Comparison of ENCODE assay signal across 1 cellular context in genomic region chr7:101386558-101387199, GRCh38.
TF ChIP-seq lines count a peak whose summit lies in the region.

No MANE protein-coding gene starts in this region.

TF ChIP-seq in HEK293, 187 proteins besides CTCF, POLR2A, EP300 and RAD21 (continued from another document):
- TF ChIP-seq, protein P1, sequence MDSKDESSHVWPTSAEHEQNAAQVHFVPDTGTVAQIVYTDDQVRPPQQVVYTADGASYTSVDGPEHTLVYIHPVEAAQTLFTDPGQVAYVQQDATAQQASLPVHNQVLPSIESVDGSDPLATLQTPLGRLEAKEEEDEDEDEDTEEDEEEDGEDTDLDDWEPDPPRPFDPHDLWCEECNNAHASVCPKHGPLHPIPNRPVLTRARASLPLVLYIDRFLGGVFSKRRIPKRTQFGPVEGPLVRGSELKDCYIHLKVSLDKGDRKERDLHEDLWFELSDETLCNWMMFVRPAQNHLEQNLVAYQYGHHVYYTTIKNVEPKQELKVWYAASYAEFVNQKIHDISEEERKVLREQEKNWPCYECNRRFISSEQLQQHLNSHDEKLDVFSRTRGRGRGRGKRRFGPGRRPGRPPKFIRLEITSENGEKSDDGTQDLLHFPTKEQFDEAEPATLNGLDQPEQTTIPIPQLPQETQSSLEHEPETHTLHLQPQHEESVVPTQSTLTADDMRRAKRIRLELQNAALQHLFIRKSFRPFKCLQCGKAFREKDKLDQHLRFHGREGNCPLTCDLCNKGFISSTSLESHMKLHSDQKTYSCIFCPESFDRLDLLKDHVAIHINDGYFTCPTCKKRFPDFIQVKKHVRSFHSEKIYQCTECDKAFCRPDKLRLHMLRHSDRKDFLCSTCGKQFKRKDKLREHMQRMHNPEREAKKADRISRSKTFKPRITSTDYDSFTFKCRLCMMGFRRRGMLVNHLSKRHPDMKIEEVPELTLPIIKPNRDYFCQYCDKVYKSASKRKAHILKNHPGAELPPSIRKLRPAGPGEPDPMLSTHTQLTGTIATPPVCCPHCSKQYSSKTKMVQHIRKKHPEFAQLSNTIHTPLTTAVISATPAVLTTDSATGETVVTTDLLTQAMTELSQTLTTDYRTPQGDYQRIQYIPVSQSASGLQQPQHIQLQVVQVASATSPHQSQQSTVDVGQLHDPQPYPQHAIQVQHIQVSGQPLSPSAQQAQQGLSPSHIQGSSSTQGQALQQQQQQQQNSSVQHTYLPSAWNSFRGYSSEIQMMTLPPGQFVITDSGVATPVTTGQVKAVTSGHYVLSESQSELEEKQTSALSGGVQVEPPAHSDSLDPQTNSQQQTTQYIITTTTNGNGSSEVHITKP (tag by site-specific recombination; IDR thresholded peaks at IDR 0.05), result peak; percentile 72
- TF ChIP-seq MZF1 (tag by site-specific recombination; IDR thresholded peaks at IDR 0.05; ENCODE audit: borderline replicate concordance), result no peak
- TF ChIP-seq SCRT2 (tag by site-specific recombination; IDR thresholded peaks at IDR 0.05), result no peak
- TF ChIP-seq GLIS2 (tag by site-specific recombination; IDR thresholded peaks at IDR 0.05), result peak; percentile 81
- TF ChIP-seq ZNF549 (tag by site-specific recombination; IDR thresholded peaks at IDR 0.05), result no peak
- TF ChIP-seq ZNF654 (tag by site-specific recombination; IDR thresholded peaks at IDR 0.05; ENCODE audit: low read depth), result no peak
- no peak for TF ChIP-seq ZBTB26 (tag by site-specific recombination; optimal IDR thresholded peaks at IDR 0.05)
- no peak for TF ChIP-seq ZNF311 (tag by site-specific recombination; IDR thresholded peaks at IDR 0.05; ENCODE audit: borderline replicate concordance)
- TF ChIP-seq KLF8 (tag by site-specific recombination; IDR thresholded peaks at IDR 0.05), result no peak
- peak; percentile 61; the same call in 1 of the 2 replicates for TF ChIP-seq KLF1 (tag by site-specific recombination; IDR thresholded peaks at IDR 0.05)
- 0 out of 2 replicates have a peak, but pooled peaks have one; percentile 14 for TF ChIP-seq SP3 (tag by site-specific recombination; IDR thresholded peaks at IDR 0.05)
- TF ChIP-seq EGR2 (tag by site-specific recombination; IDR thresholded peaks at IDR 0.05; ENCODE audit: low read depth), result peak; percentile 95
- TF ChIP-seq ZNF521 (tag by site-specific recombination; IDR thresholded peaks at IDR 0.05), result no peak
- TF ChIP-seq ZNF398 (tag by site-specific recombination; IDR thresholded peaks at IDR 0.05), result 0 out of 2 replicates have a peak, but pooled peaks have one; percentile 21
- TF ChIP-seq HOXC10 (CRISPR knock-in tag; IDR thresholded peaks at IDR 0.05), result no peak
- no peak for TF ChIP-seq ZNF830 (tag by site-specific recombination; IDR thresholded peaks at IDR 0.05; ENCODE audit: low read depth)
- TF ChIP-seq ZFP3 (tag by site-specific recombination; IDR thresholded peaks at IDR 0.05; ENCODE audit: low read depth), result no peak
- 0 out of 2 replicates have a peak, but pooled peaks have one; percentile 51 for TF ChIP-seq ZEB2 (tag by site-specific recombination; IDR thresholded peaks at IDR 0.05)
- TF ChIP-seq HOXA7 (CRISPR knock-in tag; IDR thresholded peaks at IDR 0.05; ENCODE audit: borderline replicate concordance), result no peak
- no peak for TF ChIP-seq ZNF214 (tag by site-specific recombination; IDR thresholded peaks at IDR 0.05; ENCODE audit: borderline replicate concordance)
- TF ChIP-seq GLI4 (tag by site-specific recombination; IDR thresholded peaks at IDR 0.05), result no peak
- TF ChIP-seq ZNF658 (tag by site-specific recombination; IDR thresholded peaks at IDR 0.05), result no peak
- TF ChIP-seq KLF10 (tag by site-specific recombination; IDR thresholded peaks at IDR 0.05), result no peak
- TF ChIP-seq WT1 (tag by site-specific recombination; IDR thresholded peaks at IDR 0.05), result no peak
- TF ChIP-seq YY2 (tag by site-specific recombination; IDR thresholded peaks at IDR 0.05), result no peak
- TF ChIP-seq KLF7 (tag by site-specific recombination; IDR thresholded peaks at IDR 0.05; ENCODE audit: borderline replicate concordance), result no peak
- TF ChIP-seq BCL11A (tag by site-specific recombination; IDR thresholded peaks at IDR 0.05; ENCODE audit: low read depth), result no peak
- no peak for TF ChIP-seq INSM2 (tag by site-specific recombination; IDR thresholded peaks at IDR 0.05)
- no peak for TF ChIP-seq ZNF155 (tag by site-specific recombination; IDR thresholded peaks at IDR 0.05)
- no peak for TF ChIP-seq GFI1B (tag by site-specific recombination; IDR thresholded peaks at IDR 0.05)
- TF ChIP-seq ZNF37A (tag by site-specific recombination; IDR thresholded peaks at IDR 0.05), result 0 out of 2 replicates have a peak, but pooled peaks have one; percentile 62
- TF ChIP-seq ZNF530 (tag by site-specific recombination; IDR thresholded peaks at IDR 0.05; ENCODE audit: low read depth), result no peak
- no peak for TF ChIP-seq ZNF133 (tag by site-specific recombination; IDR thresholded peaks at IDR 0.05)
- TF ChIP-seq ZIC2 (tag by site-specific recombination; IDR thresholded peaks at IDR 0.05), result peak; percentile 96
- TF ChIP-seq ZNF514 (tag by site-specific recombination; IDR thresholded peaks at IDR 0.05), result no peak
- TF ChIP-seq ZNF114 (tag by site-specific recombination; IDR thresholded peaks at IDR 0.05), result no peak
- no peak for TF ChIP-seq ZNF121 (tag by site-specific recombination; IDR thresholded peaks at IDR 0.05)
- no peak for TF ChIP-seq PRDM1 (tag by site-specific recombination; IDR thresholded peaks at IDR 0.05)
- TF ChIP-seq, protein P2, sequence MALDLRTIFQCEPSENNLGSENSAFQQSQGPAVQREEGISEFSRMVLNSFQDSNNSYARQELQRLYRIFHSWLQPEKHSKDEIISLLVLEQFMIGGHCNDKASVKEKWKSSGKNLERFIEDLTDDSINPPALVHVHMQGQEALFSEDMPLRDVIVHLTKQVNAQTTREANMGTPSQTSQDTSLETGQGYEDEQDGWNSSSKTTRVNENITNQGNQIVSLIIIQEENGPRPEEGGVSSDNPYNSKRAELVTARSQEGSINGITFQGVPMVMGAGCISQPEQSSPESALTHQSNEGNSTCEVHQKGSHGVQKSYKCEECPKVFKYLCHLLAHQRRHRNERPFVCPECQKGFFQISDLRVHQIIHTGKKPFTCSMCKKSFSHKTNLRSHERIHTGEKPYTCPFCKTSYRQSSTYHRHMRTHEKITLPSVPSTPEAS (tag by site-specific recombination; IDR thresholded peaks at IDR 0.05), result no peak
- TF ChIP-seq SP2 (tag by site-specific recombination; IDR thresholded peaks at IDR 0.05), result 0 out of 2 replicates have a peak, but pooled peaks have one; percentile 8
- TF ChIP-seq BCL11B (tag by site-specific recombination; IDR thresholded peaks at IDR 0.05; ENCODE audit: low read depth), result no peak
- no peak for TF ChIP-seq ZNF16 (tag by site-specific recombination; IDR thresholded peaks at IDR 0.05; ENCODE audit: low read depth)
- TF ChIP-seq ZFHX2 (tag by site-specific recombination; conservative IDR thresholded peaks at IDR 0.05), result peak; percentile 95
- TF ChIP-seq ZNF239 (tag by site-specific recombination; IDR thresholded peaks at IDR 0.05), result no peak
- no peak; the same call in 1 of the 2 replicates for TF ChIP-seq ZBTB20 (tag by site-specific recombination; IDR thresholded peaks at IDR 0.05)
- no peak for TF ChIP-seq ZNF621 (tag by site-specific recombination; IDR thresholded peaks at IDR 0.05)
- TF ChIP-seq MEIS1 (CRISPR knock-in tag; IDR thresholded peaks at IDR 0.05; ENCODE audit: borderline replicate concordance), result no peak
- TF ChIP-seq FEZF1 (tag by site-specific recombination; IDR thresholded peaks at IDR 0.05), result no peak
- no peak for TF ChIP-seq ZNF366 (tag by site-specific recombination; conservative IDR thresholded peaks at IDR 0.05)
- TF ChIP-seq ZNF600 (tag by site-specific recombination; IDR thresholded peaks at IDR 0.05), result peak; percentile 84
- TF ChIP-seq ZNF292 (tag by site-specific recombination; IDR thresholded peaks at IDR 0.05; ENCODE audit: borderline replicate concordance, low read depth), result no peak
- no peak for TF ChIP-seq ZBTB1 (tag by site-specific recombination; IDR thresholded peaks at IDR 0.05)
- no peak for TF ChIP-seq ZNF548 (tag by site-specific recombination; IDR thresholded peaks at IDR 0.05)
